16 cellular contexts compared by ENCODE assay signal in the genomic region with DNA sequence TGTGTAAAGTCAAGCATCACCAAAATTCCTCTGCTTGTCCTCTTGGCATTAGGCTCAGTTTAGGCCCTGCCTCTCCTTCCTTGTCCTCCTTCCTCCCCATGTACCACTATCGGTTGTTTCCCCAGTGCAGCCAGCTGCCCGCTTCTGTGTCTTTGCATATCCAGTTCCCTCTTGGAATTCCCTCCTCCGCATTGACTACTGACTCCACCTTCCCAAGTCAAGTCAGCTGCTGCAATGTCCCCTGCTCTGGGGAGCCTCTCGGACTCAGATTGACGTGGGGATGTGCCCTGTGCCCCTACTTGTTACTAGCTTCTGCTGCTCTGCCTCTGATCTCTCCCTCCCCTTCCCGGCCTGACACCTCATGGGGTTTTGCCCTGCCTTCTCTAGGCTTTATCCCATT. TPM values are rescaled to one million over a fixed set of nuclear protein-coding genes. Genes with fewer than 3 reads are reported as not detected.
DNase-seq lines count a peak whose midpoint lies in the region; ATAC-seq, FAIRE-seq and TF ChIP-seq lines count a peak whose summit lies in the region.
"Had no signal": no experiment of that assay in that cellular context is flagged by ENCODE, and none has a peak within 500 bp of the region (broad histone marks: within the 10 kb centered on the region; RNA-seq: fewer than 3 reads in every experiment).

No MANE protein-coding gene starts in this region.

- WGBS in endodermal cell (ENCODE audit: insufficient coverage in 1 of 2, insufficient read length in 1 of 2), 2 experiments, result 46 to 53% methylated on average over 6 of the region's 6 CpGs
- 83 to 87% methylated on average over 6 of the region's 6 CpGs for WGBS in aorta, 2 donors

- ATAC-seq in left cardiac atrium (no peak), left ventricle myocardium superior (no peak), aorta (ENCODE audit: low FRiP score) (no peak), HG02763 (IDR thresholded peaks at IDR 0.05; ENCODE audit: unreplicated experiment) (no peak)
- ATAC-seq: A549 had no signal

- peak; percentile 33 for DNase-seq in left cardiac atrium
- no peak for DNase-seq in left ventricle myocardium superior
- peak; percentile 88 for DNase-seq in endodermal cell
- peak; percentile 34 to 40 for DNase-seq in aorta
- no peak for DNase-seq in stimulated activated naive CD4-positive, alpha-beta T cell (lab: John Stamatoyannopoulos, UW)
- DNase-seq in kidney, result no peak
- DNase-seq: activated CD8-positive, alpha-beta memory T cell treated with anti-CD3 and anti-CD28 coated beads, Interleukin-2, amount 50 U/mL, for 48 hours; activated naive CD4-positive, alpha-beta T cell; CD8-positive, alpha-beta memory T cell; NCI-H187 treated with DMSO at 0.1 percent for 48 hours; stimulated activated naive CD4-positive, alpha-beta T cell treated with Interleukin-2 at 50 U/mL for 16 hours had no signal

- H3K4me3 Mint-ChIP-seq in endodermal cell, result peak overlapping the region; percentile 67
- H3K4me3 Mint-ChIP-seq: T-helper 1 cell treated with Interleukin-12 subunit alpha and Interleukin-12 subunit beta and Interleukin-4 antibody, amounts not matched to agents 30 μg/mL and 1 μg/mL, for 36 hours had no signal

- FAIRE-seq in kidney (lab: Jason Lieb, UNC), result no peak
- FAIRE-seq: A549, GM12892 had no signal

- H3K4me2 ChIP-seq in parathyroid adenoma (ENCODE audit: low read length), result no peak overlapping the region
- H3K4me2 ChIP-seq: A549 had no signal

- H3K27me3 ChIP-seq in endodermal cell (ENCODE audit: control insufficient read depth, insufficient read depth, low read length, poor library complexity, severe bottlenecking) (peaks cover 43% of the 10 kb centered on the region), parathyroid adenoma (ENCODE audit: control insufficient read depth, insufficient read depth, low read length) (no peaks in the 10 kb centered on the region), aorta (ENCODE audit: control insufficient read depth in 1 of 2, insufficient read depth in 2 of 2, low read length in 1 of 2) (no peaks in the 10 kb centered on the region)

- peak overlapping the region; percentile 47 for H2AFZ ChIP-seq in parathyroid adenoma

- H3K4me3 ChIP-seq in endodermal cell (ENCODE audit: low read length) (no peak overlapping the region), parathyroid adenoma (ENCODE audit: low read depth, low read length) (no peak overlapping the region), aorta (ENCODE audit: low read length in 2 of 2) (no peak overlapping the region), kidney (ENCODE audit: low read length in 2 of 2) (no peak overlapping the region)
- H3K4me3 ChIP-seq: A549 had no signal

- H3K27ac ChIP-seq in endodermal cell (ENCODE audit: low read depth, low read length), result no peak overlapping the region
- H3K27ac ChIP-seq in parathyroid adenoma, result peak overlapping the region; percentile 99
- no peak overlapping the region for H3K27ac ChIP-seq in aorta (ENCODE audit: low read depth in 1 of 2, low read length in 2 of 2)
- H3K27ac ChIP-seq in kidney (ENCODE audit: low read depth in 2 of 2, low read length in 2 of 2), result peak overlapping the region in 1 of 2 donors; percentile 54

- H3K36me3 Mint-ChIP-seq in endodermal cell (ENCODE audit: low read depth), result no peaks in the 10 kb centered on the region
- H3K36me3 Mint-ChIP-seq: CD8-positive, alpha-beta memory T cell had no signal

- H3K27ac Mint-ChIP-seq in endodermal cell, result peak overlapping the region; percentile 31
- H3K27ac Mint-ChIP-seq: T-helper 1 cell treated with Interleukin-12 subunit alpha and Interleukin-12 subunit beta and Interleukin-4 antibody, amounts not matched to agents 30 μg/mL and 1 μg/mL, for 36 hours had no signal

- no peaks in the 10 kb centered on the region for H3K9me3 Mint-ChIP-seq in endodermal cell
- H3K9me3 Mint-ChIP-seq: CD8-positive, alpha-beta memory T cell; T-helper 1 cell treated with Interleukin-12 subunit alpha and Interleukin-12 subunit beta and Interleukin-4 antibody, amounts not matched to agents 30 μg/mL and 1 μg/mL, for 36 hours had no signal

- H3K4me1 ChIP-seq in endodermal cell (ENCODE audit: control insufficient read depth, insufficient read depth, low read length) (no peaks in the 10 kb centered on the region), parathyroid adenoma (peaks cover 29% of the 10 kb centered on the region), aorta (ENCODE audit: control insufficient read depth in 1 of 2, insufficient read depth in 2 of 2, low read length in 2 of 2) (peaks cover 0 to 2% of the 10 kb centered on the region in 2 donors), kidney (ENCODE audit: control insufficient read depth in 1 of 2, insufficient read depth in 1 of 2, low read depth in 1 of 2, low read length in 2 of 2) (peaks cover 4 to 6% of the 10 kb centered on the region in 2 donors)

- H3K79me2 ChIP-seq in parathyroid adenoma, result peaks cover 27% of the 10 kb centered on the region

- TF ChIP-seq CTCF in endodermal cell (conservative IDR thresholded peaks at IDR 0.05) (no peak), parathyroid adenoma (IDR thresholded peaks at IDR 0.05) (no peak), kidney (IDR thresholded peaks at IDR 0.05; ENCODE audit: borderline replicate concordance, extremely low read depth, insufficient read depth) (no peak)

- intact Hi-C loops in left cardiac atrium (cut with DNase I) (loop anchor here (2.0 to 5.0 kb wide), 3 partner anchors 81 to 136 kb away; no protein-coding TSS in a partner anchor), left ventricle myocardium superior (cut with micrococcal nuclease) (no loop called here), aorta (cut with DNase I) (loop anchor here (5.0 kb wide), 2 partner anchors 131 to 136 kb away; no protein-coding TSS in a partner anchor), kidney (cut with DNase I) (loop anchor here (5.0 kb wide), 1 partner anchor 79 kb away; no protein-coding TSS in a partner anchor)

- H3K9me3 ChIP-seq in endodermal cell (ENCODE audit: control insufficient read depth, low read length) (no peaks in the 10 kb centered on the region), parathyroid adenoma (ENCODE audit: control insufficient read depth, low read length) (no peaks in the 10 kb centered on the region), aorta (ENCODE audit: control insufficient read depth, low read length) (no peaks in the 10 kb centered on the region), kidney (ENCODE audit: control insufficient read depth in 1 of 2, low read length in 2 of 2) (no peaks in the 10 kb centered on the region)
- H3K9me3 ChIP-seq: A549 had no signal

- H3K4me1 Mint-ChIP-seq in endodermal cell, result peaks cover 52% of the 10 kb centered on the region

- H3K36me3 ChIP-seq in endodermal cell (ENCODE audit: control insufficient read depth, insufficient read depth, low read length), result no peaks in the 10 kb centered on the region
- H3K36me3 ChIP-seq in parathyroid adenoma (ENCODE audit: control insufficient read depth, insufficient read depth, low read length), result no peaks in the 10 kb centered on the region
- no peaks in the 10 kb centered on the region for H3K36me3 ChIP-seq in aorta (ENCODE audit: control insufficient read depth in 1 of 2, insufficient read depth in 2 of 2, low read length in 1 of 2)
- peaks cover 0 to 3% of the 10 kb centered on the region in 2 donors for H3K36me3 ChIP-seq in kidney (ENCODE audit: control insufficient read depth in 1 of 2, insufficient read depth in 2 of 2, low read length in 2 of 2)

- H3K27me3 Mint-ChIP-seq in endodermal cell (ENCODE audit: insufficient read depth), result peaks cover 18% of the 10 kb centered on the region

- no peak overlapping the region for H3K9ac ChIP-seq in endodermal cell (ENCODE audit: extremely low read depth, low read length, poor library complexity, severe bottlenecking)
- no peak overlapping the region for H3K9ac ChIP-seq in parathyroid adenoma
- no peak overlapping the region for H3K9ac ChIP-seq in kidney (ENCODE audit: low read length in 2 of 2)

RNA-seq across cellular contexts. Expression of gene CD9, which starts 2.2 kb away (rescaled TPM):
- total RNA-seq in left cardiac atrium (100 to 1,000 TPM in 1 of 2 donors, 10 to 100 TPM in 1; 55.1 to 167 TPM), left ventricle myocardium superior (39.2 TPM), endodermal cell (10 to 100 TPM; 33.5 to 99.1 TPM), aorta (100 to 1,000 TPM; 285 to 303 TPM), kidney (421 TPM)
- polyA plus RNA-seq in endodermal cell (2013, experiment 1 of 2), result 26.5 TPM
- polyA plus RNA-seq in endodermal cell (2013, experiment 2 of 2), result 22.0 TPM
- polyA plus RNA-seq in aorta (100 to 1,000 TPM; 267 to 506 TPM), kidney (ENCODE audit: insufficient read depth, low read depth, low replicate concordance) (301 TPM)

Comparison
In these comparisons a context has a peak if more than half of its experiments do, and no peak if none do; other contexts are left out.
1. DNase-seq: peak in left cardiac atrium (single experiment), endodermal cell (single experiment) and aorta (2 of 2); none in left ventricle myocardium superior (single experiment), stimulated activated naive CD4-positive, alpha-beta T cell (0 of 6) and kidney (single experiment).